Comparison of ENCODE assay signal across 17 cellular contexts in genomic region chr14:46820291-46820690, GRCh38.
DNase-seq lines count a peak whose midpoint lies in the region; ATAC-seq and TF ChIP-seq lines count a peak whose summit lies in the region.
"Had no signal": no experiment of that assay in that cellular context is flagged by ENCODE, and none has a peak within 500 bp of the region (broad histone marks: within the 10 kb centered on the region; RNA-seq: fewer than 3 reads in every experiment).

No MANE protein-coding gene starts in this region.

- no peak for TF ChIP-seq CTCF in adrenal gland (IDR thresholded peaks at IDR 0.05)

- H3K9me3 ChIP-seq in adrenal gland (replicated peaks in 1 of 3), result no peaks in the 10 kb centered on the region

- DNase-seq in DMS53 (lab: John Stamatoyannopoulos, UW), result peak; percentile 87
- DNase-seq in ELF-1 (ENCODE audit: low read depth, low spot score), result peak; percentile 87
- peak; percentile 47 for DNase-seq in ecto neural progenitor cell (ENCODE audit: low spot score)
- DNase-seq in sciatic nerve (ENCODE audit: low spot score), result peak; percentile 40
- no peak for DNase-seq in adrenal gland
- no peak for DNase-seq in germinal center (ENCODE audit: low spot score)
- no peak for DNase-seq in stimulated activated naive B cell treated with anti-CD40 and anti-IgM and Interleukin-4, amounts not matched to agents 10 μg/mL and 1 μg/mL and 100 μg/mL, for 72 hours
- no peak for DNase-seq in RKO (ENCODE audit: low spot score)
- DNase-seq: GM23248, NCI-H1092, NCI-H146, NCI-H2081, NCI-H524 had no signal

- no peaks in the 10 kb centered on the region for H3K36me3 ChIP-seq in adrenal gland (replicated peaks in 1 of 2)

- H3K4me3 Mint-ChIP-seq in stimulated activated naive B cell treated with anti-CD40 and anti-IgM and Interleukin-4, amounts not matched to agents 10 μg/mL and 1 μg/mL and 100 μg/mL, for 72 hours, result no peak overlapping the region
- H3K4me3 Mint-ChIP-seq: CD4-positive, alpha-beta T cell had no signal

- no peaks in the 10 kb centered on the region for H3K27me3 Mint-ChIP-seq in stimulated activated naive B cell treated with anti-CD40 and anti-IgM and Interleukin-4, amounts not matched to agents 10 μg/mL and 1 μg/mL and 100 μg/mL, for 72 hours
- H3K27me3 Mint-ChIP-seq: CD4-positive, alpha-beta T cell had no signal

- peaks cover 0 to 1% of the 10 kb centered on the region in 2 donors for H3K9me3 Mint-ChIP-seq in stimulated activated naive B cell treated with anti-CD40 and anti-IgM and Interleukin-4, amounts not matched to agents 10 μg/mL and 1 μg/mL and 100 μg/mL, for 72 hours

- no peaks in the 10 kb centered on the region for H3K4me1 Mint-ChIP-seq in stimulated activated naive B cell treated with anti-CD40 and anti-IgM and Interleukin-4, amounts not matched to agents 10 μg/mL and 1 μg/mL and 100 μg/mL, for 72 hours

- intact Hi-C loops in sciatic nerve (cut with DNase I) (no loop called here), adrenal gland (cut with DNase I) (no loop called here)

- H3K4me3 ChIP-seq in adrenal gland, result no peak overlapping the region
- H3K4me3 ChIP-seq: GM23248 had no signal

- no peak overlapping the region for H3K27ac ChIP-seq in adrenal gland
- H3K27ac ChIP-seq: GM23248, KMS-11 had no signal

- WGBS in adrenal gland, 4 donors, result 92 to 95% (median 92%) methylated on average over 15 to 42 of the region's 42 CpGs

- no peaks in the 10 kb centered on the region for H3K36me3 Mint-ChIP-seq in stimulated activated naive B cell treated with anti-CD40 and anti-IgM and Interleukin-4, amounts not matched to agents 10 μg/mL and 1 μg/mL and 100 μg/mL, for 72 hours

- TF ChIP-seq POLR2A in adrenal gland (IDR thresholded peaks at IDR 0.05), result no peak

- ATAC-seq in sciatic nerve, result no peak
- no peak for ATAC-seq in stimulated activated naive B cell treated with anti-CD40 and anti-IgM and Interleukin-4, amounts not matched to agents 10 μg/mL and 1 μg/mL and 100 μg/mL, for 72 hours (replicated peaks)
- ATAC-seq: HepG2, SK-N-SH treated with all-trans-retinoic acid at 6 μM for 48 hours had no signal

- H3K4me1 ChIP-seq in adrenal gland (replicated peaks in 1 of 2), result no peaks in the 10 kb centered on the region

- no peaks in the 10 kb centered on the region for H3K27me3 ChIP-seq in adrenal gland

- no peak overlapping the region for H3K27ac Mint-ChIP-seq in stimulated activated naive B cell treated with anti-CD40 and anti-IgM and Interleukin-4, amounts not matched to agents 10 μg/mL and 1 μg/mL and 100 μg/mL, for 72 hours
- H3K27ac Mint-ChIP-seq: CD4-positive, alpha-beta T cell had no signal

Comparison
In these comparisons a context has a peak if more than half of its experiments do, and no peak if none do; other contexts are left out.
1. DNase-seq: peak in DMS53 (single experiment), ELF-1 (single experiment), ecto neural progenitor cell (single experiment) and sciatic nerve (single experiment); none in adrenal gland (0 of 7), germinal center (single experiment), stimulated activated naive B cell treated with anti-CD40 and anti-IgM and Interleukin-4, amounts not matched to agents 10 μg/mL and 1 μg/mL and 100 μg/mL, for 72 hours (single experiment) and RKO (single experiment).